ENCODE assay signal across 10 cellular contexts in genomic region chr21:45747802-45748445, GRCh38.
DNase-seq lines count a peak whose midpoint lies in the region; ATAC-seq lines count a peak whose summit lies in the region.
"Had no signal": no experiment of that assay in that cellular context is flagged by ENCODE, and none has a peak within 500 bp of the region (broad histone marks: within the 10 kb centered on the region; RNA-seq: fewer than 3 reads in every experiment).

No MANE protein-coding gene starts in this region.

- H3K27me3 Mint-ChIP-seq in naive thymus-derived CD8-positive, alpha-beta T cell, result no peaks in the 10 kb centered on the region
- H3K27me3 Mint-ChIP-seq: CD4-positive, alpha-beta memory T cell had no signal

- no peak overlapping the region for H3K27ac Mint-ChIP-seq in naive thymus-derived CD8-positive, alpha-beta T cell
- H3K27ac Mint-ChIP-seq: CD4-positive, alpha-beta memory T cell had no signal

- H3K4me1 ChIP-seq in right cardiac atrium (ENCODE audit: control insufficient read depth, insufficient read depth, low read length), result no peaks in the 10 kb centered on the region

- intact Hi-C loops in right cardiac atrium (cut with DNase I), result no loop called here
- intact Hi-C loops in cardiac septum (cut with DNase I), result no loop called here
- intact Hi-C loops in left colon (cut with DNase I, micrococcal nuclease), result no loop called here

- H3K27me3 ChIP-seq in right cardiac atrium (ENCODE audit: control insufficient read depth, insufficient read depth), result no peaks in the 10 kb centered on the region

- DNase-seq in right cardiac atrium, result peak in 1 of 3 donors; percentile 34
- no peak for DNase-seq in cardiac septum (ENCODE audit: low spot score)
- DNase-seq in NCI-H69 (lab: John Stamatoyannopoulos, UW), result peak; percentile 92
- peak; percentile 33 for DNase-seq in epithelial cell of prostate (ENCODE audit: low read depth, low spot score)
- no peak for DNase-seq in SKM-1 treated with dmso at 0.1 percent for 144 hours (lab: John Stamatoyannopoulos, UW; ENCODE audit: unreplicated experiment)
- DNase-seq in left colon, result no peak
- no peak for DNase-seq in naive thymus-derived CD8-positive, alpha-beta T cell
- DNase-seq: CD4-positive, alpha-beta memory T cell; midbrain had no signal

- H3K9me3 ChIP-seq in right cardiac atrium (ENCODE audit: control insufficient read depth, low read length), result no peaks in the 10 kb centered on the region

- ATAC-seq in right cardiac atrium, result peak; percentile 79 to 84
- no peak for ATAC-seq in left colon
- ATAC-seq in naive thymus-derived CD8-positive, alpha-beta T cell, result no peak
- ATAC-seq in HG02852 (IDR thresholded peaks at IDR 0.05; ENCODE audit: unreplicated experiment), result no peak

- no peaks in the 10 kb centered on the region for H3K9me3 Mint-ChIP-seq in naive thymus-derived CD8-positive, alpha-beta T cell
- H3K9me3 Mint-ChIP-seq: CD4-positive, alpha-beta memory T cell had no signal

- H3K4me3 ChIP-seq in right cardiac atrium (ENCODE audit: low read length), result no peak overlapping the region

- H3K4me3 Mint-ChIP-seq in naive thymus-derived CD8-positive, alpha-beta T cell, result no peak overlapping the region
- H3K4me3 Mint-ChIP-seq: CD4-positive, alpha-beta memory T cell had no signal

- no peak overlapping the region for H3K27ac ChIP-seq in right cardiac atrium (ENCODE audit: low read length)
- no peak overlapping the region for H3K27ac ChIP-seq in epithelial cell of prostate

- POLR2A ChIA-PET in naive thymus-derived CD8-positive, alpha-beta T cell (lab: Charles Lee), result no interaction called here

- 56% methylated on average over 18 of the region's 18 CpGs for WGBS in right cardiac atrium

- peaks cover 0 to 5% (median 1%) of the 10 kb centered on the region in 4 donors for H3K4me1 Mint-ChIP-seq in naive thymus-derived CD8-positive, alpha-beta T cell
- H3K4me1 Mint-ChIP-seq: CD4-positive, alpha-beta memory T cell had no signal

- H3K36me3 Mint-ChIP-seq in naive thymus-derived CD8-positive, alpha-beta T cell, result peaks cover 0 to 2% (median 0%) of the 10 kb centered on the region in 3 donors
- H3K36me3 Mint-ChIP-seq: CD4-positive, alpha-beta memory T cell had no signal

Comparison
In these comparisons a context has a peak if more than half of its experiments do, and no peak if none do; other contexts are left out.
1. ATAC-seq: peak in right cardiac atrium (2 of 2); none in left colon (single experiment), naive thymus-derived CD8-positive, alpha-beta T cell (0 of 2) and HG02852 (single experiment).
2. DNase-seq: peak in NCI-H69 (single experiment) and epithelial cell of prostate (single experiment); none in cardiac septum (single experiment), SKM-1 treated with dmso at 0.1 percent for 144 hours (single experiment), left colon (0 of 2) and naive thymus-derived CD8-positive, alpha-beta T cell (0 of 10).